19 cellular contexts compared by ENCODE assay signal in the genomic region with DNA sequence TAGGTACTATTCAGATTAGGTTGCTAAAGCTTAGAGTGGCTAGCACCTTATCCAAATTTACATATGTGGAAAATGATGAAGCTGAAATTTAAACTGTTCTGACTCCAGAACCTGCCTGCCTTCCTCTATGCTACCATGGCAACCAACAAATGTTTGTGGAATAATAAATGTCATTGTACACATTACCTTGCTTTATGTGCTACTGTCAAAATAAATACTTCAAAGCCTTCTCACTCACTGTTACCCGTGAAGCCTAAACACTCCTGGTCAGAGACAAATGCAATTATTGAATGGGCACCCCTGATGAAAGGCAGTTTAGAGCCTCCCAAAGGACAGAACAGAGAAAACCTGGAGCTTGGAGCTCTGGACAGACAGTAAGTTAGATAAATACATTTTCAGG.
"Had no signal": no experiment of that assay in that cellular context is flagged by ENCODE, and none has a peak within 500 bp of the region (broad histone marks: within the 10 kb centered on the region; RNA-seq: fewer than 3 reads in every experiment).

No MANE protein-coding gene starts in this region.

- H3K27me3 ChIP-seq: tibial artery, uterus had no signal

- H3K9me3 Mint-ChIP-seq: activated CD4-positive, alpha-beta T cell treated with anti-CD3 and anti-CD28 coated beads, Interleukin-2, amount 10 ng/mL, durations not matched to agents 24 days and 14 days; activated naive CD8-positive, alpha-beta T cell treated with anti-CD3 and anti-CD28 coated beads for 36 hours; activated T-helper 1 cell treated with anti-CD3 and anti-CD28 coated beads, Interleukin-12 subunit alpha, Interleukin-12 subunit beta, Interleukin-2, Interleukin-4 antibody, amounts not matched to agents 30 ng/mL and 10 ng/mL and 1 ng/mL, durations not matched to agents 14 hours and 24 hours and 36 hours; central memory CD8-positive, alpha-beta T cell; nephron had no signal

- H3K4me3 Mint-ChIP-seq: activated CD4-positive, alpha-beta T cell treated with anti-CD3 and anti-CD28 coated beads, Interleukin-2, amount 10 ng/mL, durations not matched to agents 24 days and 14 days; activated naive CD8-positive, alpha-beta T cell treated with anti-CD3 and anti-CD28 coated beads for 36 hours; activated T-helper 1 cell treated with anti-CD3 and anti-CD28 coated beads, Interleukin-12 subunit alpha, Interleukin-12 subunit beta, Interleukin-2, Interleukin-4 antibody, amounts not matched to agents 30 ng/mL and 10 ng/mL and 1 ng/mL, durations not matched to agents 14 hours and 24 hours and 36 hours; brain; central memory CD8-positive, alpha-beta T cell; nephron had no signal

- H3K27ac Mint-ChIP-seq: activated CD4-positive, alpha-beta T cell treated with anti-CD3 and anti-CD28 coated beads, Interleukin-2, amount 10 ng/mL, durations not matched to agents 24 days and 14 days; activated naive CD8-positive, alpha-beta T cell treated with anti-CD3 and anti-CD28 coated beads for 36 hours; activated T-helper 1 cell treated with anti-CD3 and anti-CD28 coated beads, Interleukin-12 subunit alpha, Interleukin-12 subunit beta, Interleukin-2, Interleukin-4 antibody, amounts not matched to agents 30 ng/mL and 10 ng/mL and 1 ng/mL, durations not matched to agents 14 hours and 24 hours and 36 hours; nephron had no signal

- H3K27ac ChIP-seq: coronary artery, tibial artery, uterus had no signal

- H3K36me3 Mint-ChIP-seq: activated naive CD8-positive, alpha-beta T cell treated with anti-CD3 and anti-CD28 coated beads for 36 hours; brain had no signal

- DNase-seq: activated CD4-positive, alpha-beta T cell treated with anti-CD3 and anti-CD28 coated beads, Interleukin-2, amount 10 ng/mL, durations not matched to agents 24 days and 14 days; activated CD4-positive, CD25-positive, alpha-beta regulatory T cell; activated naive CD8-positive, alpha-beta T cell treated with anti-CD3 and anti-CD28 coated beads for 36 hours; effector CD8-positive, alpha-beta T cell; foreskin fibroblast; glutamatergic neuron; kidney glomerular epithelial cell; occipital lobe; right cardiac atrium; small intestine; stimulated activated CD4-positive, alpha-beta T cell treated with anti-CD3 and anti-CD28 coated beads, Interleukin-4, amount 100 ng/mL, for 24 hours; stimulated activated naive CD4-positive, alpha-beta T cell; tibial artery; uterus had no signal

- H3K9me3 ChIP-seq: uterus had no signal

- ATAC-seq: right cardiac atrium had no signal

- H3K4me1 Mint-ChIP-seq: activated CD4-positive, alpha-beta T cell treated with anti-CD3 and anti-CD28 coated beads, Interleukin-2, amount 10 ng/mL, durations not matched to agents 24 days and 14 days; activated naive CD8-positive, alpha-beta T cell treated with anti-CD3 and anti-CD28 coated beads for 36 hours; central memory CD8-positive, alpha-beta T cell; nephron had no signal

- H3K36me3 ChIP-seq: tibial artery, uterus had no signal

- H3K4me1 ChIP-seq: uterus had no signal

- H3K4me3 ChIP-seq: coronary artery, tibial artery, uterus had no signal
